ENCODE assay signal across 16 cellular contexts in the genomic region with DNA sequence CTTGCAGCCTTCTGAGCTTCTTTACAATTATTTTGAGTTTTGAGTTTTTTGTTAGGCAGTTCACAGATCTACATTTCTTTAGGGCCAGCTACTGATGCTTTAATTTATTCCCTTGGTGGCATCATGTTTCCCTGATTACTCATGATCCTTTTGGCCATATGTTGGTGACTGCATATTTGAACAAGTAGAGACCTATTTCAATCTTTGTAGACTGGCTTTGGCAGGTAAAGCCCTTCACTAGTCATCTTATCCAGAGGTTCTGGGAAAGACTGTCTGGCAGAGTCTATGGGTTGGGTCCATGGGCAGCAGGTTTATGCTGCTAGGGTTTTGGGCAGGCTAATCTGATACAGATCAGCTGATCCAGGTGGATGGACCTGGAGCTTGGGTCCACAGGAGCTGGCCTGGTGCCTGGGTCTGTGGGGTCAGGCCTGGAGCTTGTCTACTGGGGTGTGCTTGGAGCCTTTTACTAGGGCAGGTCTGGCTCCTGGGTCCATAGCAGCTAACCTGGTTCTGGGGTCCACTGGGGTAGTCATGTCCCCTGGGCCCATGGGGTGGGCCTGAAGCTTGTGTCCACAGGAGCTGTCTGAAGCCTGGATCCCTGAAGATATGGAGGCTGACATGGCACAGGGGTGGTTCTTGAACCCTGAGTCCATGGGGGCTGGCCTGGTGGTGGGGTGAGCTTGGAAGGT.
DNase-seq lines count a peak whose midpoint lies in the region; ATAC-seq and TF ChIP-seq lines count a peak whose summit lies in the region.
"Had no signal": no experiment of that assay in that cellular context is flagged by ENCODE, and none has a peak within 500 bp of the region (broad histone marks: within the 10 kb centered on the region; RNA-seq: fewer than 3 reads in every experiment).

No MANE protein-coding gene starts in this region.

- no peak for ATAC-seq in GM19395 (IDR thresholded peaks at IDR 0.05; ENCODE audit: unreplicated experiment)
- ATAC-seq: Panc1 had no signal

- no peaks in the 10 kb centered on the region for H3K27me3 ChIP-seq in mammary epithelial cell (ENCODE audit: insufficient read depth, low read length)
- no peaks in the 10 kb centered on the region for H3K27me3 ChIP-seq in neuronal stem cell (ENCODE audit: control insufficient read depth in 3 of 3, insufficient read depth in 3 of 3, low read depth in 1 of 3, low read length in 3 of 3)
- H3K27me3 ChIP-seq in tibial nerve, result no peaks in the 10 kb centered on the region

- H3K23ac ChIP-seq in neuronal stem cell (ENCODE audit: low read depth, low read length, poor library complexity), result no peak overlapping the region

- peak overlapping the region; percentile 84 for H3K14ac ChIP-seq in neuronal stem cell (ENCODE audit: low read length)

- H3K4me3 ChIP-seq in mammary epithelial cell (replicated peaks in 1 of 3; ENCODE audit: insufficient read depth in 1 of 3, low read depth in 2 of 3, low read length in 3 of 3) (no peak overlapping the region), neuronal stem cell (ENCODE audit: low read length in 2 of 2) (no peak overlapping the region), tibial nerve (no peak overlapping the region)

- H3K36me3 ChIP-seq in mammary epithelial cell (ENCODE audit: insufficient read depth, low read length) (no peaks in the 10 kb centered on the region), neuronal stem cell (replicated peaks in 1 of 2; ENCODE audit: control insufficient read depth in 2 of 2, insufficient read depth in 2 of 2, low read length in 2 of 2) (no peaks in the 10 kb centered on the region), tibial nerve (no peaks in the 10 kb centered on the region)

- no peak overlapping the region for H4K8ac ChIP-seq in neuronal stem cell (ENCODE audit: low read depth, low read length)

- no peak overlapping the region for H2BK12ac ChIP-seq in neuronal stem cell (ENCODE audit: low read length)

- DNase-seq in EL (peak; percentile 18), LHCN-M2 (ENCODE audit: low read depth) (peak; percentile 44), mammary epithelial cell (peak; percentile 82), neuronal stem cell (ENCODE audit: low spot score) (no peak), tibial nerve (ENCODE audit: low spot score in 2 of 2) (no peak), middle frontal gyrus (ENCODE audit: extremely low spot score, low spot score) (no peak)
- DNase-seq in activated T-cell treated with anti-CD3 and anti-CD28 coated beads, Interleukin-2, amount 50 U/mL, for 48 hours, result no peak
- DNase-seq: CD4-positive, alpha-beta memory T cell; DND-41; KG1; NCI-H2029 treated with DMSO at 0.1 percent for 48 hours; NCI-H2227 treated with DMSO at 0.1 percent for 48 hours; NCI-H526 treated with DMSO at 0.1 percent for 48 hours; SHP77 treated with DMSO at 0.1 percent for 48 hours had no signal

- no peaks in the 10 kb centered on the region for H3K79me1 ChIP-seq in neuronal stem cell (ENCODE audit: low read depth, low read length)

- dilution Hi-C loops in mammary epithelial cell (cut with HindIII; ENCODE audit: low sequenced_read_pairs), result no loop called here

- no peak for TF ChIP-seq CTCF in mammary epithelial cell (conservative IDR thresholded peaks at IDR 0.05 in 1 of 2, IDR thresholded peaks at IDR 0.05 in 1 of 2; ENCODE audit: extremely low read depth in 1 of 2, insufficient read depth in 1 of 2, low read depth in 1 of 2, low read length in 2 of 2)
- no peak for TF ChIP-seq CTCF in tibial nerve (IDR thresholded peaks at IDR 0.05)

- peak overlapping the region; percentile 87 for H2BK15ac ChIP-seq in neuronal stem cell (ENCODE audit: low read length)

- H3K18ac ChIP-seq in neuronal stem cell (ENCODE audit: low read length), result no peak overlapping the region

- TF ChIP-seq EP300 in tibial nerve (IDR thresholded peaks at IDR 0.05), result no peak

- no TSS peak for BruUV-seq in mammary epithelial cell (replicated peaks; lab: Mats Ljungman, UMichigan)

- CTCF ChIA-PET in mammary epithelial cell (lab: Charles Lee; ENCODE audit: low non-redundant PET), result interaction anchor here (0.8 kb wide), 1 partner anchor 146 kb away, joined by 3 read pairs; no protein-coding TSS in a partner anchor

- no peak overlapping the region for H4K91ac ChIP-seq in neuronal stem cell (ENCODE audit: low read depth, low read length, poor library complexity)

- H4K20me1 ChIP-seq in mammary epithelial cell (ENCODE audit: insufficient read depth, low read length), result no peaks in the 10 kb centered on the region

- intact Hi-C loops in mammary epithelial cell (cut with micrococcal nuclease), result loop anchor here (2.0 to 5.0 kb wide), 5 partner anchors 103 to 685 kb away; a partner anchor contains a TSS

- no peak for TF ChIP-seq POLR2A in tibial nerve (IDR thresholded peaks at IDR 0.05)

- in situ Hi-C loops in mammary epithelial cell (cut with MboI; ENCODE audit: low sequenced_read_pairs in 2 of 2), result loop anchor here (25.0 kb wide), 1 partner anchor 273 kb away; no protein-coding TSS in a partner anchor

- no peak overlapping the region for H2BK120ac ChIP-seq in neuronal stem cell (ENCODE audit: low read depth, low read length)

- H2AFZ ChIP-seq in mammary epithelial cell (ENCODE audit: low read depth, low read length) (peak overlapping the region; percentile 67), neuronal stem cell (ENCODE audit: low read length) (no peak overlapping the region)

- H3K27ac ChIP-seq in mammary epithelial cell (ENCODE audit: insufficient read depth, low read depth, low read length) (peak overlapping the region; percentile 59), neuronal stem cell (replicated peaks; ENCODE audit: low read length) (no peak overlapping the region), tibial nerve (no peak overlapping the region)

- no peaks in the 10 kb centered on the region for H3K9me3 ChIP-seq in mammary epithelial cell (replicated peaks; ENCODE audit: insufficient read depth, low read length)
- H3K9me3 ChIP-seq in neuronal stem cell (replicated peaks in 1 of 2; ENCODE audit: control insufficient read depth in 2 of 2, insufficient read depth in 1 of 2, low read depth in 1 of 2, low read length in 2 of 2), result peaks cover 0 to 2% of the 10 kb centered on the region in 2 donors
- H3K9me3 ChIP-seq in tibial nerve, result no peaks in the 10 kb centered on the region

- no peak overlapping the region for H3K9ac ChIP-seq in mammary epithelial cell (ENCODE audit: insufficient read depth, low read length)
- no peak overlapping the region for H3K9ac ChIP-seq in neuronal stem cell (ENCODE audit: low read depth, low read length, poor library complexity)

- H3K4me1 ChIP-seq in mammary epithelial cell (ENCODE audit: insufficient read depth, low read length) (peaks cover 12% of the 10 kb centered on the region), neuronal stem cell (ENCODE audit: control insufficient read depth in 2 of 2, insufficient read depth in 1 of 2, low read depth in 1 of 2, low read length in 2 of 2) (no peaks in the 10 kb centered on the region), tibial nerve (no peaks in the 10 kb centered on the region)

- H2AK5ac ChIP-seq in neuronal stem cell (ENCODE audit: low read depth, low read length), result no peak overlapping the region

- H3K4me2 ChIP-seq in mammary epithelial cell (ENCODE audit: insufficient read depth, low read depth, low read length) (peak overlapping the region; percentile 52), neuronal stem cell (ENCODE audit: insufficient read depth, low read length, poor library complexity, severe bottlenecking) (no peak overlapping the region)

- H2BK5ac ChIP-seq in neuronal stem cell (ENCODE audit: low read length), result peak overlapping the region; percentile 35

- H3K4ac ChIP-seq in neuronal stem cell (ENCODE audit: low read length), result no peak overlapping the region

- H3K79me2 ChIP-seq in mammary epithelial cell (ENCODE audit: insufficient read depth, low read length), result no peaks in the 10 kb centered on the region

Comparison
In these comparisons a context has a peak if more than half of its experiments do, and no peak if none do; other contexts are left out.
1. DNase-seq: peak in EL (single experiment), LHCN-M2 (single experiment) and mammary epithelial cell (single experiment); none in neuronal stem cell (single experiment), activated T-cell treated with anti-CD3 and anti-CD28 coated beads, Interleukin-2, amount 50 U/mL, for 48 hours (0 of 2), tibial nerve (0 of 2) and middle frontal gyrus (single experiment).